ENCODE assay signal across 7 cellular contexts in genomic region chrX:70454441-70455365, GRCh38. TPM values are rescaled to one million over a fixed set of nuclear protein-coding genes. Genes with fewer than 3 reads are reported as not detected.
DNase-seq lines count a peak whose midpoint lies in the region; ATAC-seq, FAIRE-seq and TF ChIP-seq lines count a peak whose summit lies in the region.

No MANE protein-coding gene starts in this region.

- H3K27me3 ChIP-seq in liver (ENCODE audit: control insufficient read depth in 4 of 4, insufficient read depth in 4 of 4, low read length in 3 of 4): peaks cover 0 to 4% (median 0%) of the 10 kb centered on the region in 4 donors

- ATAC-seq in GM18502 (IDR thresholded peaks at IDR 0.05; ENCODE audit: poor library complexity, unreplicated experiment) (peak; percentile 58), HG02938 (IDR thresholded peaks at IDR 0.05; ENCODE audit: unreplicated experiment) (peak; percentile 43)

- peak; percentile 55 for FAIRE-seq in colon (lab: Jason Lieb, UNC)

- H3K9me3 ChIP-seq in liver (ENCODE audit: control insufficient read depth in 4 of 4, low read length in 3 of 4): no peaks in the 10 kb centered on the region

- H3K36me3 ChIP-seq in liver (ENCODE audit: control insufficient read depth in 4 of 4, insufficient read depth in 3 of 4, low read depth in 1 of 4, low read length in 3 of 4): no peaks in the 10 kb centered on the region

- whole genome bisulfite sequencing in liver: 2% methylated on average over 47 of the region's 48 CpGs

- peak overlapping the region in 2 of 3 donors; percentile 37 to 41 for H3K4me3 ChIP-seq in liver (ENCODE audit: low read depth in 1 of 3, low read length in 3 of 3)

- H3K9ac ChIP-seq in liver (ENCODE audit: low read depth in 1 of 2, low read length in 2 of 2): no peak overlapping the region

- peak; percentile 90 for DNase-seq in NCI-H2107 (lab: John Stamatoyannopoulos, UW)
- DNase-seq in activated CD4-positive, CD25-positive, alpha-beta regulatory T cell (lab: John Stamatoyannopoulos, UW): peak; percentile 5 to 23 (median 19)
- DNase-seq in stimulated activated CD8-positive, alpha-beta memory T cell treated with anti-CD3 and anti-CD28 coated beads, Interleukin-7, amount 100 ng/mL, for 4 hours (ENCODE audit: low read depth in 2 of 2): peak; percentile 26 to 38

- peak overlapping the region; percentile 46 to 51 for H3K27ac ChIP-seq in liver (ENCODE audit: low read depth in 1 of 2, low read length in 2 of 2)

- peak; percentile 70 for TF ChIP-seq CTCF in liver (IDR thresholded peaks at IDR 0.05; ENCODE audit: low read depth, low read length, missing input control)

- H3K4me1 ChIP-seq in liver (ENCODE audit: control insufficient read depth in 4 of 4, insufficient read depth in 4 of 4, low read length in 3 of 4): peaks cover 2 to 10% (median 3%) of the 10 kb centered on the region in 4 donors

- peak; percentile 65 to 79 for TF ChIP-seq RAD21 in liver (IDR thresholded peaks at IDR 0.05)

TF ChIP-seq in liver, 16 proteins besides CTCF, POLR2A, EP300 and RAD21:
- TF ChIP-seq MAX (IDR thresholded peaks at IDR 0.05) (no peak), YY1 (IDR thresholded peaks at IDR 0.05) (no peak), NR2F2 (IDR thresholded peaks at IDR 0.05) (no peak), ZBTB33 (IDR thresholded peaks at IDR 0.05) (no peak), REST (IDR thresholded peaks at IDR 0.05) (no peak), GABPA (IDR thresholded peaks at IDR 0.05 in 1 of 2, conservative IDR thresholded peaks at IDR 0.05 in 1 of 2) (no peak), FOXA1 (IDR thresholded peaks at IDR 0.05) (no peak), EGR1 (IDR thresholded peaks at IDR 0.05; ENCODE audit: low read depth in 2 of 2) (no peak), JUND (IDR thresholded peaks at IDR 0.05) (no peak)

RNA-seq across cellular contexts. Expression of gene DLG3, which starts 10.1 kb away (rescaled TPM):
- total RNA-seq in liver: 1 to 10 TPM; 2.8 to 6.5 TPM
- polyA plus RNA-seq in liver: under 1 TPM; 0.57 to 0.65 TPM

RNA-seq across cellular contexts. Expression of gene GDPD2, which starts 31.6 kb away (rescaled TPM):
- total RNA-seq in liver: not detected
- polyA plus RNA-seq in liver: not detected

Comparison
In these comparisons a context has a peak if more than half of its experiments do, and no peak if none do; other contexts are left out.
1. Peak in every context shown above with its lines: DNase-seq, ATAC-seq, H3K4me3 ChIP-seq and H3K27ac ChIP-seq.
2. DNase-seq: peak in every context shown above with its lines; median percentile 90 in NCI-H2107; 32 in stimulated activated CD8-positive, alpha-beta memory T cell treated with anti-CD3 and anti-CD28 coated beads, Interleukin-7, amount 100 ng/mL, for 4 hours; 19 in activated CD4-positive, CD25-positive, alpha-beta regulatory T cell.